9 cellular contexts compared by ENCODE assay signal in the genomic region with DNA sequence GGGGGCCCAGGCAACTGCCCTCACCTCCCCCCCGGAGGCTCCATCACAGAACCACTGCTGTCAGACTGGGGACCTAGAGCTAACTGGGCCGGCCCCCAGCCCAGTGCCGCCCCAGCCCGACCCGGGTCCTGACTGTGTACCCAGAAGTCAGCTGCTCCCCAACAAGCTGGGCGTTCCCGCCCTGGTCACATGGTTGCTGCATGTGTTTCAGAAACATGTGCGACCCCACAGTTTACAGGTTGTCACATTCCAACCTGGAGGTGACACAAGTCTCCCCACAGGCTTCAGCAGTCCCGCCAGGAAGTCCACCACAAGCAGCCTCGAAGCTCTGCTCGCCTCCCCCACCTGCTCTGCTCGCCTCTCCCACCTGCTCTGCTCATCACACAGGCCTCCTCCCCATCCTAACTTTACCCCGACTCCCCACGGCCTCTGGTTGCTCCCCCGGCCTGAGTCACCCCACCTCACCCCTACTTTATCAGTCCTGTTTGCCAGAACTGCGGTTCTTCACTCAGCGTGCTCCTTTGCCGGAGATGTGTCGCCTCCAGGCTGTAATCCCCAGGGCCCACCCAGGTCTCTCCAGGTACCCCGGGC. TPM values are rescaled to one million over a fixed set of nuclear protein-coding genes. Genes with fewer than 3 reads are reported as not detected.
A peak's percentile ranks its signal among the peaks of the same experiment; 100 is the strongest.
DNase-seq lines count a peak whose midpoint lies in the region; ATAC-seq, FAIRE-seq and TF ChIP-seq lines count a peak whose summit lies in the region.
"Had no signal": no experiment of that assay in that cellular context is flagged by ENCODE, and none has a peak within 500 bp of the region (broad histone marks: within the 10 kb centered on the region; RNA-seq: fewer than 3 reads in every experiment).

No MANE protein-coding gene starts in this region.

- peaks cover 11% of the 10 kb centered on the region for H3K4me1 Mint-ChIP-seq in endodermal cell

- FAIRE-seq in kidney (lab: Jason Lieb, UNC) = no peak
- FAIRE-seq: islet of Langerhans had no signal

- 90 to 96% methylated on average over 15 to 20 of the region's 20 CpGs for WGBS in endodermal cell (ENCODE audit: insufficient coverage in 1 of 2, insufficient read length in 1 of 2), 2 experiments

- no peak overlapping the region for H3K27ac ChIP-seq in OCI-LY3 (ENCODE audit: low read length)
- no peak overlapping the region for H3K27ac ChIP-seq in endodermal cell (ENCODE audit: low read depth, low read length)
- no peak overlapping the region for H3K27ac ChIP-seq in kidney (ENCODE audit: low read depth in 2 of 2, low read length in 2 of 2)

- no peak for DNase-seq in GM12865 (ENCODE audit: low read depth)
- no peak for DNase-seq in endodermal cell
- no peak for DNase-seq in retinal pigment epithelial cell (ENCODE audit: low read depth)
- no peak for DNase-seq in kidney
- DNase-seq: NK-92 treated with Interleukin-12 subunit alpha and Interleukin-12 subunit beta, amount 100 ng/mL, for 24 hours had no signal

- no peaks in the 10 kb centered on the region for H3K27me3 Mint-ChIP-seq in endodermal cell (ENCODE audit: insufficient read depth)

- peak overlapping the region; percentile 72 for H3K4me3 Mint-ChIP-seq in endodermal cell

- no peaks in the 10 kb centered on the region for H3K9me3 Mint-ChIP-seq in endodermal cell

- H3K79me2 ChIP-seq in OCI-LY3 (ENCODE audit: low read length) = peaks cover 6% of the 10 kb centered on the region; the same call in 1 of the 2 replicates

- no peaks in the 10 kb centered on the region for H3K9me3 ChIP-seq in OCI-LY3 (ENCODE audit: insufficient read depth, low read length)
- no peaks in the 10 kb centered on the region for H3K9me3 ChIP-seq in endodermal cell (ENCODE audit: control insufficient read depth, low read length)
- H3K9me3 ChIP-seq in kidney (ENCODE audit: control insufficient read depth in 1 of 2, low read length in 2 of 2) = no peaks in the 10 kb centered on the region

- H3K27me3 ChIP-seq in OCI-LY3 (ENCODE audit: low read depth, low read length) = no peaks in the 10 kb centered on the region
- H3K27me3 ChIP-seq in endodermal cell (ENCODE audit: control insufficient read depth, insufficient read depth, low read length, poor library complexity, severe bottlenecking) = no peaks in the 10 kb centered on the region

- H4K20me1 ChIP-seq in OCI-LY3 (ENCODE audit: insufficient read depth, low read length) = no peaks in the 10 kb centered on the region; the same call in 1 of the 2 replicates

- intact Hi-C loops in kidney (cut with DNase I) = no loop called here

- H3K9ac ChIP-seq in OCI-LY3 (ENCODE audit: low read length) (peak overlapping the region; percentile 50), endodermal cell (ENCODE audit: extremely low read depth, low read length, poor library complexity, severe bottlenecking) (no peak overlapping the region), kidney (ENCODE audit: low read length in 2 of 2) (no peak overlapping the region)

- peaks cover 13% of the 10 kb centered on the region for H3K4me1 ChIP-seq in OCI-LY3 (ENCODE audit: low read length)
- H3K4me1 ChIP-seq in endodermal cell (ENCODE audit: control insufficient read depth, insufficient read depth, low read length) = no peaks in the 10 kb centered on the region
- H3K4me1 ChIP-seq in kidney (ENCODE audit: control insufficient read depth in 1 of 2, insufficient read depth in 1 of 2, low read depth in 1 of 2, low read length in 2 of 2) = peaks cover 0 to 15% of the 10 kb centered on the region in 2 donors

- H3K4me2 ChIP-seq in OCI-LY3 (ENCODE audit: low read length) = peak overlapping the region; percentile 86

- H2AFZ ChIP-seq in OCI-LY3 (ENCODE audit: low read depth, low read length) = no peak overlapping the region

- H3K36me3 ChIP-seq in OCI-LY3 (replicated peaks; ENCODE audit: low read depth, low read length) = peaks cover 17% of the 10 kb centered on the region
- H3K36me3 ChIP-seq in endodermal cell (ENCODE audit: control insufficient read depth, insufficient read depth, low read length) = peaks cover 38% of the 10 kb centered on the region
- peaks cover 0 to 12% of the 10 kb centered on the region in 2 donors for H3K36me3 ChIP-seq in kidney (ENCODE audit: control insufficient read depth in 1 of 2, insufficient read depth in 2 of 2, low read length in 2 of 2)

- H3K4me3 ChIP-seq in GM12865 (ENCODE audit: low read depth, low read length) (peak overlapping the region; percentile 76), OCI-LY3 (ENCODE audit: low read length) (peak overlapping the region; percentile 68), endodermal cell (ENCODE audit: low read length) (peak overlapping the region; percentile 77), retinal pigment epithelial cell (ENCODE audit: low read length) (peak overlapping the region; percentile 39), kidney (ENCODE audit: low read length in 2 of 2) (peak overlapping the region in 1 of 2 donors; percentile 56)

- no peak for ATAC-seq in HG03469 (IDR thresholded peaks at IDR 0.05; ENCODE audit: unreplicated experiment)
- ATAC-seq in GM18861 (IDR thresholded peaks at IDR 0.05; ENCODE audit: unreplicated experiment) = no peak

- peak overlapping the region; percentile 52 for H3K27ac Mint-ChIP-seq in endodermal cell

- TF ChIP-seq CTCF in GM12865 (IDR thresholded peaks at IDR 0.05; ENCODE audit: insufficient read depth, low read depth, low read length, missing control alignments) (no peak), OCI-LY3 (IDR thresholded peaks at IDR 0.05; ENCODE audit: low read depth, low read length) (no peak), endodermal cell (conservative IDR thresholded peaks at IDR 0.05) (no peak), retinal pigment epithelial cell (conservative IDR thresholded peaks at IDR 0.05; ENCODE audit: low read depth, low read length) (no peak), kidney (IDR thresholded peaks at IDR 0.05; ENCODE audit: borderline replicate concordance, extremely low read depth, insufficient read depth) (no peak)

- H3K36me3 Mint-ChIP-seq in endodermal cell (ENCODE audit: low read depth) = peaks cover 16% of the 10 kb centered on the region

RNA-seq across cellular contexts. Expression of a gene that starts 1.0 kb away (rescaled TPM):
- total RNA-seq in endodermal cell (100 to 1,000 TPM; 137 to 138 TPM), kidney (59.1 TPM)
- polyA plus RNA-seq in endodermal cell (2013, experiment 1 of 2) = 84.7 TPM
- 79.2 TPM for polyA plus RNA-seq in endodermal cell (2013, experiment 2 of 2)
- 201 TPM for polyA plus RNA-seq in kidney (ENCODE audit: insufficient read depth, low read depth, low replicate concordance)

RNA-seq across cellular contexts. Expression of a gene that starts 12.4 kb away (rescaled TPM):
- total RNA-seq in endodermal cell (100 to 1,000 TPM; 104 to 115 TPM), kidney (65.0 TPM)
- polyA plus RNA-seq in endodermal cell (2013, experiment 1 of 2) = 50.8 TPM
- polyA plus RNA-seq in endodermal cell (2013, experiment 2 of 2) = 45.1 TPM
- polyA plus RNA-seq in kidney (ENCODE audit: insufficient read depth, low read depth, low replicate concordance) = 144 TPM

RNA-seq across cellular contexts. Expression of a gene that starts 16.8 kb away (rescaled TPM):
- total RNA-seq in endodermal cell (10 to 100 TPM; 36.5 to 37.3 TPM), kidney (24.6 TPM)
- 23.7 TPM for polyA plus RNA-seq in endodermal cell (2013, experiment 1 of 2)
- polyA plus RNA-seq in endodermal cell (2013, experiment 2 of 2) = 22.3 TPM
- polyA plus RNA-seq in kidney (ENCODE audit: insufficient read depth, low read depth, low replicate concordance) = 9.7 TPM

RNA-seq across cellular contexts. Expression of a gene that starts 27.6 kb away (rescaled TPM):
- total RNA-seq in endodermal cell (100 to 1,000 TPM; 274 to 350 TPM), kidney (56.6 TPM)
- 292 TPM for polyA plus RNA-seq in endodermal cell (2013, experiment 1 of 2)
- polyA plus RNA-seq in endodermal cell (2013, experiment 2 of 2) = 276 TPM
- polyA plus RNA-seq in kidney (ENCODE audit: insufficient read depth, low read depth, low replicate concordance) = 100 TPM

RNA-seq across cellular contexts. Expression of a gene that starts 32.3 kb away (rescaled TPM):
- total RNA-seq in endodermal cell = 10 to 100 TPM; 31.8 to 43.5 TPM
- polyA plus RNA-seq in endodermal cell (2013, experiment 1 of 2) = 24.9 TPM
- polyA plus RNA-seq in endodermal cell (2013, experiment 2 of 2) = 23.0 TPM
- total RNA-seq in kidney = 23.8 TPM
- 58.9 TPM for polyA plus RNA-seq in kidney (ENCODE audit: insufficient read depth, low read depth, low replicate concordance)
